14 cellular contexts compared by ENCODE assay signal in genomic region chr4:153933851-153934688, GRCh38.
DNase-seq lines count a peak whose midpoint lies in the region; ATAC-seq and TF ChIP-seq lines count a peak whose summit lies in the region.
"Had no signal": no experiment of that assay in that cellular context is flagged by ENCODE, and none has a peak within 500 bp of the region (broad histone marks: within the 10 kb centered on the region; RNA-seq: fewer than 3 reads in every experiment).

No MANE protein-coding gene starts in this region.

- H3K27ac ChIP-seq in Karpas-422 (ENCODE audit: low read length) (no peak overlapping the region), suprapubic skin (peak overlapping the region; percentile 83)

- no peak overlapping the region for H3K9ac ChIP-seq in Karpas-422 (ENCODE audit: low read length)

- H3K4me2 ChIP-seq in Karpas-422 (ENCODE audit: low read depth, low read length, poor library complexity, severe bottlenecking): peak overlapping the region; percentile 4

- TF ChIP-seq EP300 in suprapubic skin (IDR thresholded peaks at IDR 0.05): no peak

- no peaks in the 10 kb centered on the region for H3K9me2 ChIP-seq in Karpas-422 (replicated peaks; ENCODE audit: insufficient read depth, low read length)

- H3K36me3 Mint-ChIP-seq in chondrocyte (ENCODE audit: low read depth) (peaks cover 2% of the 10 kb centered on the region), mesothelial cell of epicardium (no peaks in the 10 kb centered on the region)
- H3K36me3 Mint-ChIP-seq: naive thymus-derived CD8-positive, alpha-beta T cell had no signal

- H3K79me2 ChIP-seq in Karpas-422 (ENCODE audit: low read length): no peaks in the 10 kb centered on the region

- H3K27ac Mint-ChIP-seq in chondrocyte (ENCODE audit: unreplicated experiment) (peak overlapping the region; percentile 28), mesothelial cell of epicardium (peak overlapping the region; percentile 7)
- H3K27ac Mint-ChIP-seq: naive thymus-derived CD8-positive, alpha-beta T cell had no signal

- H3K4me3 ChIP-seq in Karpas-422 (ENCODE audit: low read length) (no peak overlapping the region), suprapubic skin (no peak overlapping the region), HAP-1 (no peak overlapping the region)

- no peaks in the 10 kb centered on the region for H3K27me3 Mint-ChIP-seq in chondrocyte (ENCODE audit: low read depth)
- no peaks in the 10 kb centered on the region for H3K27me3 Mint-ChIP-seq in mesothelial cell of epicardium (ENCODE audit: low read depth)

- H3K4me1 Mint-ChIP-seq in chondrocyte (ENCODE audit: low read depth) (peaks cover 55% of the 10 kb centered on the region), mesothelial cell of epicardium (peaks cover 4% of the 10 kb centered on the region)

- H3K27me3 ChIP-seq in Karpas-422 (ENCODE audit: low read length) (no peaks in the 10 kb centered on the region), suprapubic skin (no peaks in the 10 kb centered on the region), HAP-1 (ENCODE audit: low read depth) (0 out of 2 replicates have a peak, but pooled peaks cover 2% of the 10 kb centered on the region)

- H3K9me3 Mint-ChIP-seq in chondrocyte (ENCODE audit: low read depth): no peaks in the 10 kb centered on the region
- no peaks in the 10 kb centered on the region for H3K9me3 Mint-ChIP-seq in mesothelial cell of epicardium
- H3K9me3 Mint-ChIP-seq: naive thymus-derived CD8-positive, alpha-beta T cell had no signal

- DNase-seq in Karpas-422: no peak
- no peak for DNase-seq in chondrocyte (ENCODE audit: low spot score)
- DNase-seq in mesothelial cell of epicardium (ENCODE audit: low spot score in 2 of 2, unreplicated experiment in 2 of 2): no peak
- DNase-seq in suprapubic skin (ENCODE audit: low spot score in 2 of 2): no peak
- DNase-seq in HAP-1 (ENCODE audit: low spot score in 2 of 2): no peak
- DNase-seq in NCI-H524 (lab: John Stamatoyannopoulos, UW): no peak
- DNase-seq in iPS-NIHi7 (ENCODE audit: extremely low spot score): no peak
- DNase-seq: activated CD4-positive, alpha-beta T cell treated with anti-CD3 and anti-CD28 coated beads, Interleukin-2, amount 50 U/mL, for 48 hours; activated naive CD4-positive, alpha-beta T cell; HCEC 1CT; naive thymus-derived CD8-positive, alpha-beta T cell; NCI-H1417 treated with DMSO at 0.1 percent for 48 hours; NCI-H510A had no signal

- H3K36me3 ChIP-seq in Karpas-422 (ENCODE audit: insufficient read depth, low read length): no peaks in the 10 kb centered on the region
- no peaks in the 10 kb centered on the region for H3K36me3 ChIP-seq in suprapubic skin
- H3K36me3 ChIP-seq in HAP-1 (replicated peaks): no peaks in the 10 kb centered on the region

- H3K9me3 ChIP-seq in Karpas-422 (ENCODE audit: low read length) (no peaks in the 10 kb centered on the region), suprapubic skin (no peaks in the 10 kb centered on the region), HAP-1 (no peaks in the 10 kb centered on the region)

- no peak for ATAC-seq in GM18505 (IDR thresholded peaks at IDR 0.05; ENCODE audit: unreplicated experiment)
- ATAC-seq: naive thymus-derived CD8-positive, alpha-beta T cell had no signal

- H3K4me1 ChIP-seq in Karpas-422 (ENCODE audit: low read length) (peaks cover 7% of the 10 kb centered on the region), suprapubic skin (no peaks in the 10 kb centered on the region), HAP-1 (peaks cover 14% of the 10 kb centered on the region)

- no peaks in the 10 kb centered on the region for H4K20me1 ChIP-seq in Karpas-422 (ENCODE audit: insufficient read depth, low read depth, low read length)

- no peak for TF ChIP-seq POLR2A in suprapubic skin (IDR thresholded peaks at IDR 0.05)
- TF ChIP-seq POLR2A in GM18505 (IDR thresholded peaks at IDR 0.05; ENCODE audit: borderline replicate concordance, extremely low read depth, insufficient read depth, insufficient read length): no peak

- H2AFZ ChIP-seq in Karpas-422 (ENCODE audit: low read length): peak overlapping the region; percentile 13; the same call in 1 of the 2 replicates

- 59% methylated on average over 9 of the region's 9 CpGs for WGBS in suprapubic skin

- in situ Hi-C loops in HAP-1 (cut with MboI; ENCODE audit: low sequenced_read_pairs): no loop called here

- TF ChIP-seq CTCF in chondrocyte (IDR thresholded peaks at IDR 0.05) (no peak), mesothelial cell of epicardium (IDR thresholded peaks at IDR 0.05; ENCODE audit: unreplicated experiment) (no peak), suprapubic skin (IDR thresholded peaks at IDR 0.05) (no peak)

- H3K4me3 Mint-ChIP-seq in chondrocyte (ENCODE audit: unreplicated experiment) (no peak overlapping the region), mesothelial cell of epicardium (no peak overlapping the region)
- H3K4me3 Mint-ChIP-seq: naive thymus-derived CD8-positive, alpha-beta T cell had no signal
